8 cellular contexts compared by ENCODE assay signal in genomic region chr7:135976312-135977019, GRCh38. TPM values are rescaled to one million over a fixed set of nuclear protein-coding genes. Genes with fewer than 3 reads are reported as not detected.
DNase-seq lines count a peak whose midpoint lies in the region; ATAC-seq and TF ChIP-seq lines count a peak whose summit lies in the region.

No MANE protein-coding gene starts in this region.

- peaks cover 5% of the 10 kb centered on the region for H3K36me3 ChIP-seq in A673 (ENCODE audit: insufficient read depth, low read length, poor library complexity, severe bottlenecking)
- no peaks in the 10 kb centered on the region for H3K36me3 ChIP-seq in mucosa of descending colon (ENCODE audit: low read depth)
- H3K36me3 ChIP-seq in tibial nerve = peaks cover 0 to 6% (median 0%) of the 10 kb centered on the region in 3 donors

- POLR2A ChIA-PET in A673 (lab: Charles Lee; ENCODE audit: low non-redundant PET) = no interaction called here

- intact Hi-C loops in A673 (cut with micrococcal nuclease; ENCODE audit: unreplicated experiment) = no loop called here
- intact Hi-C loops in mucosa of descending colon (cut with DNase I, micrococcal nuclease) = no loop called here

- TSS peak; percentile 48 for BruUV-seq in A673 (replicated peaks; lab: Mats Ljungman, UMichigan)

- no peak for TF ChIP-seq CTCF in A673 (conservative IDR thresholded peaks at IDR 0.05; ENCODE audit: low read depth, low read length)
- TF ChIP-seq CTCF in mucosa of descending colon (IDR thresholded peaks at IDR 0.05) = no peak
- no peak for TF ChIP-seq CTCF in tibial nerve (IDR thresholded peaks at IDR 0.05)

- WGBS in tibial nerve, 2 donors = 7% methylated on average over 13 of the region's 13 CpGs

- TF ChIP-seq POLR2A in GM18505 (IDR thresholded peaks at IDR 0.05; ENCODE audit: borderline replicate concordance, extremely low read depth, insufficient read depth, insufficient read length) (no peak), tibial nerve (IDR thresholded peaks at IDR 0.05) (no peak)

- DNase-seq in A673 (ENCODE audit: low spot score) (no peak), T-helper 2 cell (peak in 3 of 5 experiments; percentile 25 to 51 (median 37)), mucosa of descending colon (peak; percentile 45 to 51 (median 47)), tibial nerve (ENCODE audit: low spot score in 2 of 2) (no peak), globus pallidus (ENCODE audit: low spot score) (no peak)
- DNase-seq in effector CD4-positive, alpha-beta T cell = peak; percentile 35

- H3K9me3 ChIP-seq in A673 (ENCODE audit: low read depth, low read length, poor library complexity, severe bottlenecking) = no peaks in the 10 kb centered on the region
- no peaks in the 10 kb centered on the region for H3K9me3 ChIP-seq in mucosa of descending colon
- H3K9me3 ChIP-seq in tibial nerve = no peaks in the 10 kb centered on the region

- peak overlapping the region; percentile 93 for H3K4me3 ChIP-seq in A673 (ENCODE audit: low read depth, low read length, poor library complexity, severe bottlenecking)
- peak overlapping the region; percentile 90 for H3K4me3 ChIP-seq in mucosa of descending colon
- H3K4me3 ChIP-seq in tibial nerve = peak overlapping the region; percentile 76 to 92 (median 88)

- H3K27ac ChIP-seq in A673 (ENCODE audit: low read depth, low read length, poor library complexity, severe bottlenecking) (peak overlapping the region; percentile 78), tibial nerve (peak overlapping the region; percentile 49 to 90 (median 86))

- H3K4me1 ChIP-seq in A673 (ENCODE audit: insufficient read depth, low read length, poor library complexity, severe bottlenecking) = peaks cover 23% of the 10 kb centered on the region
- H3K4me1 ChIP-seq in mucosa of descending colon (ENCODE audit: low read depth) = peaks cover 11% of the 10 kb centered on the region
- H3K4me1 ChIP-seq in tibial nerve = peaks cover 0 to 53% (median 27%) of the 10 kb centered on the region in 4 donors

- H3K27me3 ChIP-seq in A673 (replicated peaks; ENCODE audit: insufficient read depth, low read depth, low read length, poor library complexity) (no peaks in the 10 kb centered on the region), tibial nerve (no peaks in the 10 kb centered on the region)

- CTCF ChIA-PET in A673 (lab: Charles Lee) = interaction anchor here (0.6 kb wide), 1 partner anchor 120 kb away, joined by 3 read pairs; no protein-coding TSS in a partner anchor

- ATAC-seq in GM18505 (IDR thresholded peaks at IDR 0.05; ENCODE audit: unreplicated experiment) (peak; percentile 9), HG03135 (IDR thresholded peaks at IDR 0.05; ENCODE audit: unreplicated experiment) (peak; percentile 10), mucosa of descending colon (peak; percentile 63)

- TF ChIP-seq EP300 in tibial nerve (IDR thresholded peaks at IDR 0.05) = no peak

RNA-seq across cellular contexts. Expression of gene MTPN, which starts 0.7 kb away (rescaled TPM):
- total RNA-seq in A673 (2021) (152 and 166 TPM in 2 replicates), mucosa of descending colon (10 to 100 TPM; 93.1 to 97.9 (median 97.0) TPM), tibial nerve (10 to 100 TPM; 66.3 to 94.6 (median 75.0) TPM)

Comparison
In these comparisons a context has a peak if more than half of its experiments do, and no peak if none do; other contexts are left out.
1. DNase-seq: peak in T-helper 2 cell (3 of 5), effector CD4-positive, alpha-beta T cell (single experiment) and mucosa of descending colon (3 of 3); none in A673 (single experiment), tibial nerve (0 of 2) and globus pallidus (single experiment).
2. ATAC-seq: peak in every context shown above with its lines; median percentile 63 in mucosa of descending colon; 10 in HG03135; 9 in GM18505.
3. Peak in every context shown above with its lines, with median percentiles within 50 percentile points of each other: H3K4me3 ChIP-seq.